In genomic region chr5:124960266-124960665, GRCh38 we compare ENCODE assay signal across 25 cellular contexts.
"Had no signal": no experiment of that assay in that cellular context is flagged by ENCODE, and none has a peak within 500 bp of the region (broad histone marks: within the 10 kb centered on the region; RNA-seq: fewer than 3 reads in every experiment).

No MANE protein-coding gene starts in this region.

- H3K4me1 Mint-ChIP-seq: activated CD4-positive, alpha-beta T cell treated with anti-CD3 and anti-CD28 coated beads, Interleukin-2, amount 10 ng/mL, durations not matched to agents 7 days and 5 days; activated T-helper 17 cell treated with anti-CD3 and anti-CD28 coated beads, Interleukin-2, amount 50 U/mL, for 72 hours had no signal

- H3K4me1 ChIP-seq: SJSA1 had no signal

- H3K27ac Mint-ChIP-seq: activated CD4-positive, alpha-beta memory T cell treated with anti-CD3 and anti-CD28 coated beads for 36 hours; activated CD4-positive, alpha-beta T cell treated with anti-CD3 and anti-CD28 coated beads, Interleukin-2, amount 10 ng/mL, durations not matched to agents 7 days and 5 days; activated naive CD4-positive, alpha-beta T cell treated with anti-CD3 and anti-CD28 coated beads for 36 hours; activated naive CD8-positive, alpha-beta T cell; activated T-helper 17 cell treated with anti-CD3 and anti-CD28 coated beads, Interleukin-2, amount 50 U/mL, for 72 hours; brain; T-helper 1 cell treated with Interleukin-12 subunit alpha and Interleukin-12 subunit beta and Interleukin-4 antibody, amounts not matched to agents 30 μg/mL and 1 μg/mL, for 36 hours; WTC11 had no signal

- ATAC-seq: activated T-helper 17 cell treated with anti-CD3 and anti-CD28 coated beads, Interleukin-2, amount 50 U/mL, for 72 hours; WTC11 had no signal

- H3K9me3 Mint-ChIP-seq: activated CD4-positive, alpha-beta T cell treated with anti-CD3 and anti-CD28 coated beads, Interleukin-2, amount 10 ng/mL, durations not matched to agents 7 days and 5 days; activated naive CD4-positive, alpha-beta T cell treated with anti-CD3 and anti-CD28 coated beads for 36 hours; T-helper 1 cell treated with Interleukin-12 subunit alpha and Interleukin-12 subunit beta and Interleukin-4 antibody, amounts not matched to agents 30 μg/mL and 1 μg/mL, for 36 hours had no signal

- H3K4me3 ChIP-seq: cardiac muscle cell, SJSA1 had no signal

- DNase-seq: activated CD4-positive, alpha-beta memory T cell treated with anti-CD3 and anti-CD28 coated beads for 36 hours; activated CD4-positive, alpha-beta T cell treated with anti-CD3 and anti-CD28 coated beads for 1 hour; activated CD4-positive, alpha-beta T cell treated with anti-CD3 and anti-CD28 coated beads, Interleukin-2, amount 10 ng/mL, durations not matched to agents 7 days and 5 days; activated CD8-positive, alpha-beta memory T cell treated with anti-CD3 and anti-CD28 coated beads for 24 hours; activated gamma-delta T cell; activated naive CD4-positive, alpha-beta T cell treated with anti-CD3 and anti-CD28 coated beads for 36 hours; activated T-cell treated with anti-CD3 and anti-CD28 coated beads for 4 hours; activated T-cell treated with anti-CD3 and anti-CD28 coated beads, Interleukin-2, amount 50 U/mL, for 48 hours; cerebellar nuclear complex; NCI-H1105 treated with DMSO at 0.1 percent for 48 hours; NCI-H1436 treated with DMSO at 0.1 percent for 48 hours; NCI-H187; NCI-H2081; NCI-H2227 treated with DMSO at 0.1 percent for 48 hours; NCI-H526 treated with DMSO at 0.1 percent for 48 hours; NCI-H82; SHP77 had no signal

- H3K9me3 ChIP-seq: SJSA1 had no signal

- H3K27me3 ChIP-seq: cardiac muscle cell, SJSA1 had no signal

- H3K27me3 Mint-ChIP-seq: activated CD4-positive, alpha-beta memory T cell treated with anti-CD3 and anti-CD28 coated beads for 36 hours; activated CD4-positive, alpha-beta T cell treated with anti-CD3 and anti-CD28 coated beads, Interleukin-2, amount 10 ng/mL, durations not matched to agents 7 days and 5 days; activated naive CD8-positive, alpha-beta T cell; activated T-helper 17 cell treated with anti-CD3 and anti-CD28 coated beads, Interleukin-2, amount 50 U/mL, for 72 hours had no signal

- H3K4me3 Mint-ChIP-seq: activated CD4-positive, alpha-beta memory T cell treated with anti-CD3 and anti-CD28 coated beads for 36 hours; activated CD4-positive, alpha-beta T cell treated with anti-CD3 and anti-CD28 coated beads, Interleukin-2, amount 10 ng/mL, durations not matched to agents 7 days and 5 days; activated naive CD4-positive, alpha-beta T cell treated with anti-CD3 and anti-CD28 coated beads for 36 hours; activated naive CD8-positive, alpha-beta T cell; activated T-helper 17 cell treated with anti-CD3 and anti-CD28 coated beads, Interleukin-2, amount 50 U/mL, for 72 hours; brain; T-helper 1 cell treated with Interleukin-12 subunit alpha and Interleukin-12 subunit beta and Interleukin-4 antibody, amounts not matched to agents 30 μg/mL and 1 μg/mL, for 36 hours; WTC11 had no signal

- H3K36me3 ChIP-seq: cardiac muscle cell, SJSA1 had no signal

- H3K36me3 Mint-ChIP-seq: activated CD4-positive, alpha-beta memory T cell treated with anti-CD3 and anti-CD28 coated beads for 36 hours; activated naive CD8-positive, alpha-beta T cell; brain; WTC11 had no signal

- H3K27ac ChIP-seq: cardiac muscle cell, KMS-11, SJSA1 had no signal
